33 cellular contexts compared by ENCODE assay signal in genomic region chr2:219876931-219877330, GRCh38.
DNase-seq lines count a peak whose midpoint lies in the region; ATAC-seq and TF ChIP-seq lines count a peak whose summit lies in the region.
"Had no signal": no experiment of that assay in that cellular context is flagged by ENCODE, and none has a peak within 500 bp of the region (broad histone marks: within the 10 kb centered on the region; RNA-seq: fewer than 3 reads in every experiment).

No MANE protein-coding gene starts in this region.

- no peak overlapping the region for H2BK15ac ChIP-seq in mesendoderm (replicated peaks; ENCODE audit: low read depth)

- H3K4me2 ChIP-seq in mesendoderm (ENCODE audit: low read length) (no peak overlapping the region), neural progenitor cell (no peak overlapping the region), trophoblast cell (ENCODE audit: low read length) (no peak overlapping the region)
- H3K4me2 ChIP-seq: A549; BLaER1; BLaER1 treated with 17β-estradiol and CSF1 and Interleukin-3, amounts not matched to agents 10 nM and 100 nM had no signal

- H3K27ac ChIP-seq in mesendoderm (ENCODE audit: low read depth, low read length), result no peak overlapping the region
- no peak overlapping the region for H3K27ac ChIP-seq in neural progenitor cell
- H3K27ac ChIP-seq in trophoblast cell (ENCODE audit: low read depth, low read length), result no peak overlapping the region
- H3K27ac ChIP-seq: 22Rv1; A549; BLaER1; BLaER1 treated with 17β-estradiol and CSF1 and Interleukin-3, amounts not matched to agents 10 nM and 100 nM; C4-2B had no signal

- no peak overlapping the region for H3K4me3 ChIP-seq in mesendoderm (ENCODE audit: low read length)
- H3K4me3 ChIP-seq in neural progenitor cell, result no peak overlapping the region
- H3K4me3 ChIP-seq in trophoblast cell (ENCODE audit: low read depth, low read length), result no peak overlapping the region
- H3K4me3 ChIP-seq: A549; BLaER1; BLaER1 treated with 17β-estradiol and CSF1 and Interleukin-3, amounts not matched to agents 10 nM and 100 nM had no signal

- H3K27ac Mint-ChIP-seq in neural progenitor cell, result peak overlapping the region; percentile 14
- no peak overlapping the region for H3K27ac Mint-ChIP-seq in activated CD8-positive, alpha-beta T cell treated with anti-CD3 and anti-CD28 coated beads for 36 hours
- H3K27ac Mint-ChIP-seq: B cell; CD14-positive monocyte; CD4-positive, alpha-beta memory T cell; CD4-positive, alpha-beta T cell; CD4-positive, CD25-positive, alpha-beta regulatory T cell; CD8-positive, alpha-beta memory T cell; CD8-positive, alpha-beta T cell had no signal

- no peak overlapping the region for H2BK120ac ChIP-seq in mesendoderm (ENCODE audit: low read depth, low read length)
- H2BK120ac ChIP-seq in trophoblast cell (ENCODE audit: insufficient read depth, low read length, poor library complexity), result peak overlapping the region; percentile 72

- intact Hi-C loops in activated CD8-positive, alpha-beta T cell treated with anti-CD3 and anti-CD28 coated beads for 36 hours (cut with micrococcal nuclease), result no loop called here

- H2BK12ac ChIP-seq in trophoblast cell (ENCODE audit: low read length), result no peak overlapping the region

- no peak overlapping the region for H3K4me3 Mint-ChIP-seq in neural progenitor cell
- no peak overlapping the region for H3K4me3 Mint-ChIP-seq in activated CD8-positive, alpha-beta T cell treated with anti-CD3 and anti-CD28 coated beads for 36 hours
- H3K4me3 Mint-ChIP-seq: B cell; CD14-positive monocyte; CD4-positive, alpha-beta memory T cell; CD4-positive, alpha-beta T cell; CD4-positive, CD25-positive, alpha-beta regulatory T cell; CD8-positive, alpha-beta memory T cell; CD8-positive, alpha-beta T cell had no signal

- H3K9me3 ChIP-seq in neural progenitor cell (ENCODE audit: low read depth), result no peaks in the 10 kb centered on the region
- H3K9me3 ChIP-seq in trophoblast cell (ENCODE audit: insufficient read depth, low read depth, low read length), result no peaks in the 10 kb centered on the region
- H3K9me3 ChIP-seq: A549, BE2C, Caco-2 had no signal

- H3K4ac ChIP-seq in mesendoderm (ENCODE audit: low read depth, low read length) (no peak overlapping the region), trophoblast cell (ENCODE audit: low read depth, low read length) (no peak overlapping the region)

- H3F3A ChIP-seq in neural progenitor cell (ENCODE audit: low read depth), result peaks cover 7% of the 10 kb centered on the region

- no peak overlapping the region for H4K12ac ChIP-seq in trophoblast cell (ENCODE audit: low read depth, low read length)

- H3K56ac ChIP-seq in mesendoderm (ENCODE audit: low read length), result no peak overlapping the region

- no peaks in the 10 kb centered on the region for H3K79me2 ChIP-seq in mesendoderm (ENCODE audit: control insufficient read depth, insufficient read depth, low read length)
- no peaks in the 10 kb centered on the region for H3K79me2 ChIP-seq in neural progenitor cell (ENCODE audit: low read depth)
- no peaks in the 10 kb centered on the region for H3K79me2 ChIP-seq in trophoblast cell (ENCODE audit: control insufficient read depth, insufficient read depth, low read length, poor library complexity)

- peaks cover 12% of the 10 kb centered on the region for H3K4me1 Mint-ChIP-seq in neural progenitor cell
- H3K4me1 Mint-ChIP-seq in activated CD8-positive, alpha-beta T cell treated with anti-CD3 and anti-CD28 coated beads for 36 hours (ENCODE audit: low read depth), result no peaks in the 10 kb centered on the region
- H3K4me1 Mint-ChIP-seq: B cell; CD14-positive monocyte; CD4-positive, alpha-beta memory T cell; CD4-positive, CD25-positive, alpha-beta regulatory T cell; CD8-positive, alpha-beta memory T cell had no signal

- H3K18ac ChIP-seq in mesendoderm (ENCODE audit: low read length) (peak overlapping the region; percentile 42), trophoblast cell (ENCODE audit: low read length) (no peak overlapping the region)

- peak; percentile 41 for DNase-seq in islet precursor cell
- DNase-seq in mesendoderm, result peak; percentile 60
- no peak for DNase-seq in neural progenitor cell (ENCODE audit: low spot score)
- peak; percentile 55 to 73 for DNase-seq in trophoblast cell
- no peak for DNase-seq in activated CD8-positive, alpha-beta T cell treated with anti-CD3 and anti-CD28 coated beads for 36 hours
- no peak for DNase-seq in amniotic stem cell (lab: John Stamatoyannopoulos, UW)
- DNase-seq in activated gamma-delta T cell (lab: John Stamatoyannopoulos, UW), result no peak
- DNase-seq: 8988T; ACHN; AML-193; BE2C; C1 segment of cervical spinal cord; Caco-2; Calu3; CD4-positive, alpha-beta memory T cell; CD4-positive, alpha-beta T cell; CD4-positive, CD25-positive, alpha-beta regulatory T cell; CD8-positive, alpha-beta memory T cell; CD8-positive, alpha-beta T cell; COR-L47; DMS 273 treated with DMSO at 0.1 percent for 48 hours; DMS153; DMS53; DND-41; EL had no signal

- H3K14ac ChIP-seq in trophoblast cell (ENCODE audit: low read length), result no peak overlapping the region

- H4K91ac ChIP-seq in trophoblast cell (ENCODE audit: low read depth, low read length), result no peak overlapping the region

- H4K20me1 ChIP-seq in neural progenitor cell (ENCODE audit: low read depth), result no peaks in the 10 kb centered on the region
- H4K20me1 ChIP-seq: BLaER1; BLaER1 treated with 17β-estradiol and CSF1 and Interleukin-3, amounts not matched to agents 10 nM and 100 nM had no signal

- H3K9me3 Mint-ChIP-seq in neural progenitor cell, result peaks cover 5% of the 10 kb centered on the region
- H3K9me3 Mint-ChIP-seq in activated CD8-positive, alpha-beta T cell treated with anti-CD3 and anti-CD28 coated beads for 36 hours, result no peaks in the 10 kb centered on the region
- H3K9me3 Mint-ChIP-seq: CD4-positive, alpha-beta T cell; CD8-positive, alpha-beta T cell had no signal

- no peak for ATAC-seq in activated CD8-positive, alpha-beta T cell treated with anti-CD3 and anti-CD28 coated beads for 36 hours
- no peak for ATAC-seq in HG02678 (IDR thresholded peaks at IDR 0.05; ENCODE audit: unreplicated experiment)
- ATAC-seq: A549; CD8-positive, alpha-beta T cell had no signal

- H3K4me1 ChIP-seq in mesendoderm (ENCODE audit: control insufficient read depth, low read depth, low read length), result peaks cover 9% of the 10 kb centered on the region
- peaks cover 10% of the 10 kb centered on the region for H3K4me1 ChIP-seq in neural progenitor cell
- peaks cover 9 to 10% of the 10 kb centered on the region in 2 experiments for H3K4me1 ChIP-seq in trophoblast cell (ENCODE audit: control insufficient read depth in 1 of 2, insufficient read depth in 2 of 2, low read length in 2 of 2)
- H3K4me1 ChIP-seq: A549; BE2C; BLaER1 treated with 17β-estradiol and CSF1 and Interleukin-3, amounts not matched to agents 10 nM and 100 nM; Caco-2 had no signal

- H2AK5ac ChIP-seq in mesendoderm (ENCODE audit: low read length) (no peak overlapping the region), trophoblast cell (ENCODE audit: low read length) (no peak overlapping the region)

- H2AFZ ChIP-seq in neural progenitor cell (replicated peaks), result no peak overlapping the region
- no peak overlapping the region for H2AFZ ChIP-seq in trophoblast cell (ENCODE audit: insufficient read depth, low read length, poor library complexity)

- no peak overlapping the region for H3K9ac ChIP-seq in mesendoderm (ENCODE audit: low read length)
- H3K9ac ChIP-seq in neural progenitor cell, result no peak overlapping the region
- no peak overlapping the region for H3K9ac ChIP-seq in trophoblast cell (ENCODE audit: low read length)
- H3K9ac ChIP-seq: BLaER1; BLaER1 treated with 17β-estradiol and CSF1 and Interleukin-3, amounts not matched to agents 10 nM and 100 nM had no signal

- POLR2A ChIA-PET in activated CD8-positive, alpha-beta T cell treated with anti-CD3 and anti-CD28 coated beads for 36 hours (lab: Charles Lee), result no interaction called here

- H3K27me3 ChIP-seq in mesendoderm (ENCODE audit: insufficient read depth, low read length, poor library complexity), result no peaks in the 10 kb centered on the region
- H3K27me3 ChIP-seq in neural progenitor cell, result no peaks in the 10 kb centered on the region
- no peaks in the 10 kb centered on the region for H3K27me3 ChIP-seq in trophoblast cell (ENCODE audit: insufficient read depth, low read length)
- H3K27me3 ChIP-seq: BLaER1; BLaER1 treated with 17β-estradiol and CSF1 and Interleukin-3, amounts not matched to agents 10 nM and 100 nM had no signal

- no CpG with 5 or more reads among the region's 4 CpGs for WGBS in mesendoderm (ENCODE audit: extremely low coverage, insufficient coverage, low lambda C conversion rate)
- WGBS in trophoblast cell (ENCODE audit: extremely low coverage, insufficient coverage, insufficient read length), result no CpG with 5 or more reads among the region's 4 CpGs

- peaks cover 6% of the 10 kb centered on the region for H3K27me3 Mint-ChIP-seq in neural progenitor cell (ENCODE audit: insufficient read depth, low read depth)
- no peaks in the 10 kb centered on the region for H3K27me3 Mint-ChIP-seq in activated CD8-positive, alpha-beta T cell treated with anti-CD3 and anti-CD28 coated beads for 36 hours
- H3K27me3 Mint-ChIP-seq: B cell; CD4-positive, CD25-positive, alpha-beta regulatory T cell had no signal

- H3K79me1 ChIP-seq in mesendoderm (ENCODE audit: low read length) (no peaks in the 10 kb centered on the region), trophoblast cell (ENCODE audit: low read length) (peaks cover 6% of the 10 kb centered on the region)

- CTCF ChIA-PET in activated CD8-positive, alpha-beta T cell treated with anti-CD3 and anti-CD28 coated beads for 36 hours (lab: Charles Lee), result no interaction called here

- no peaks in the 10 kb centered on the region for H3K36me3 Mint-ChIP-seq in neural progenitor cell
- no peaks in the 10 kb centered on the region for H3K36me3 Mint-ChIP-seq in activated CD8-positive, alpha-beta T cell treated with anti-CD3 and anti-CD28 coated beads for 36 hours (ENCODE audit: low read depth)
- H3K36me3 Mint-ChIP-seq: CD14-positive monocyte; CD4-positive, alpha-beta memory T cell; CD4-positive, CD25-positive, alpha-beta regulatory T cell; CD8-positive, alpha-beta memory T cell; CD8-positive, alpha-beta T cell had no signal

- no peak for TF ChIP-seq CTCF in neural progenitor cell (IDR thresholded peaks at IDR 0.05)
- no peak for TF ChIP-seq CTCF in activated CD8-positive, alpha-beta T cell treated with anti-CD3 and anti-CD28 coated beads for 36 hours (IDR thresholded peaks at IDR 0.05)

- H4K8ac ChIP-seq in mesendoderm (ENCODE audit: low read depth, low read length), result no peak overlapping the region
- H4K8ac ChIP-seq in trophoblast cell (ENCODE audit: low read depth, low read length), result no peak overlapping the region

- H2BK5ac ChIP-seq in mesendoderm (ENCODE audit: low read length) (peak overlapping the region; percentile 27), trophoblast cell (ENCODE audit: low read depth, low read length, poor library complexity) (peak overlapping the region; percentile 14)

- H4K5ac ChIP-seq in mesendoderm (ENCODE audit: low read length), result no peak overlapping the region

- no peaks in the 10 kb centered on the region for H3K36me3 ChIP-seq in mesendoderm (ENCODE audit: control insufficient read depth, insufficient read depth, low read length)
- no peaks in the 10 kb centered on the region for H3K36me3 ChIP-seq in neural progenitor cell
- H3K36me3 ChIP-seq in trophoblast cell (ENCODE audit: control insufficient read depth in 1 of 2, insufficient read depth in 2 of 2, low read length in 2 of 2), result no peaks in the 10 kb centered on the region
- H3K36me3 ChIP-seq: BE2C; BLaER1; BLaER1 treated with 17β-estradiol and CSF1 and Interleukin-3, amounts not matched to agents 10 nM and 100 nM had no signal

- H3K23ac ChIP-seq in mesendoderm (ENCODE audit: low read length) (no peak overlapping the region), trophoblast cell (ENCODE audit: low read length) (no peak overlapping the region)

Comparison
In these comparisons a context has a peak if more than half of its experiments do, and no peak if none do; other contexts are left out.
1. DNase-seq: peak in islet precursor cell (single experiment), mesendoderm (single experiment) and trophoblast cell (2 of 2); none in neural progenitor cell (single experiment), activated CD8-positive, alpha-beta T cell treated with anti-CD3 and anti-CD28 coated beads for 36 hours (single experiment), amniotic stem cell (single experiment) and activated gamma-delta T cell (single experiment).